Comparison of ENCODE assay signal across 8 cellular contexts in the genomic region with DNA sequence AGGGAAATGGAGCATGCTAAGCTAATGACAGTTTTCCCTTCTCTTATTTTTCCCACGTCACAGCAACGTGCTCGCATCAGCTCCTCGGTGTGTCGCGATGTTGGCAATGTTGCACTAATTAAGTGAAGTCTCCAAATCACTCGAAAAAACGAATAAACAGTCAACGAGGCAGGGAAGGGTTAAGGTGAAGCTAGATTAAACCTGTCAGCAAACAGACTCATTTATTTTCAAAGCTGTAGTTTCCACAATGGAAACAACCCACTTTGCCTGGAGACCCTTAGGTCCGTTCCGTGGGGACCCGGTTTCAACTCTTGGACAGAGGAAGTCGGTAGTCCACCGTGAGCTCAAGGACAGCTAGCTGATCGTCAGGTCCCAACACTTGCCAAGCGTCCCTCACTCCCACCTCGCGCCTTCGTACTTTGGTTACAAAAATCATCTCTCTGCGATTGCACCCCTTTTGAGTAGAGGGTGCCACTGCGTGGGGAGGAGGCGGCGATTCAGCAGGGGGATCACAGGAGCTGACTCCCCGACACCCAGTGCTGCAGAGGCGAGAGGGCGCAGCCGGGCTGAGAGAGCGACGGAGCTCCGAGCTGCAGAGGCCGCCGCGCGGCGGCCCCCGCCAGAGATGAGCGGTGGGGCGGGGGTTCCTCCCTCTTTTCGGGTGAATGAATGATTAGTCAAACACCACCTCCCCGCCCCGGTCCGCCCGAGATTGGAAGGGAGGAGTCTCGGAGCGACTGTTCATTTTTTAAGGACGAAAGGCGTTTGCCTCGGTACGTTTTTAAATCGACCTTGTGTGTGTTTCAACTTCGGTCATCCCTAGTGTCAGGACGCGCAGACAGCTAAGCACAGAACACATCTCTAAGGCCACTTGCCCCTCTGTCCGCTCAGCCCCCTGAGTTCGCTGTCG. TPM values are rescaled to one million over a fixed set of nuclear protein-coding genes. Genes with fewer than 3 reads are reported as not detected.
DNase-seq lines count a peak whose midpoint lies in the region; ATAC-seq and TF ChIP-seq lines count a peak whose summit lies in the region.

No MANE protein-coding gene starts in this region.

- ATAC-seq in HG02571 (IDR thresholded peaks at IDR 0.05; ENCODE audit: unreplicated experiment): no peak
- no peak for ATAC-seq in HG03097 (IDR thresholded peaks at IDR 0.05; ENCODE audit: low FRiP score, unreplicated experiment)

- H3K36me3 Mint-ChIP-seq in activated T-helper 2 cell treated with anti-CD3 and anti-CD28 coated beads, Interferon-gamma antibody, Interleukin-2, Interleukin-4, amounts not matched to agents 10 μg/mL and 5 μg/mL and 100 μg/mL, durations not matched to agents 14 hours and 24 hours and 36 hours (ENCODE audit: low read depth): no peaks in the 10 kb centered on the region

- no peaks in the 10 kb centered on the region for H3K27me3 ChIP-seq in cardiac muscle cell

- peak overlapping the region; percentile 95 for H3K27ac ChIP-seq in cardiac muscle cell

- H3K4me1 ChIP-seq in ES-I3 (ENCODE audit: insufficient read depth, low read length): peaks cover 8% of the 10 kb centered on the region; the same call in 1 of the 2 replicates
- H3K4me1 ChIP-seq in cardiac muscle cell (ENCODE audit: low read depth): peaks cover 25% of the 10 kb centered on the region

- H3K36me3 ChIP-seq in ES-I3 (ENCODE audit: insufficient read depth, low read length) (no peaks in the 10 kb centered on the region), cardiac muscle cell (no peaks in the 10 kb centered on the region)

- H3K4me3 Mint-ChIP-seq in activated T-helper 2 cell treated with anti-CD3 and anti-CD28 coated beads, Interferon-gamma antibody, Interleukin-2, Interleukin-4, amounts not matched to agents 10 μg/mL and 5 μg/mL and 100 μg/mL, durations not matched to agents 14 hours and 24 hours and 36 hours (ENCODE audit: low read depth): peak overlapping the region; percentile 62

- DNase-seq in HS-5 (ENCODE audit: low read depth): peak; percentile 75
- DNase-seq in activated T-helper 2 cell treated with anti-CD3 and anti-CD28 coated beads, Interferon-gamma antibody, Interleukin-2, Interleukin-4, amounts not matched to agents 10 μg/mL and 5 μg/mL and 100 μg/mL, durations not matched to agents 14 hours and 24 hours and 36 hours (ENCODE audit: low spot score): no peak
- peak; percentile 72 to 74 for DNase-seq in cardiac muscle cell (ENCODE audit: low read depth in 1 of 2, low spot score in 1 of 2)
- peak in 48 of 56 donors; percentile 5 to 81 (median 53) for DNase-seq in nucleus accumbens (lab: John Stamatoyannopoulos, UW)
- no peak for DNase-seq in effector CD4-positive, alpha-beta T cell

- H3K9me3 ChIP-seq in ES-I3 (ENCODE audit: control insufficient read depth, insufficient read depth, low read length) (no peaks in the 10 kb centered on the region), cardiac muscle cell (ENCODE audit: low read depth) (no peaks in the 10 kb centered on the region)

- peak overlapping the region; percentile 97 for H3K4me3 ChIP-seq in cardiac muscle cell

- intact Hi-C loops in activated T-helper 2 cell treated with anti-CD3 and anti-CD28 coated beads, Interferon-gamma antibody, Interleukin-2, Interleukin-4, amounts not matched to agents 10 μg/mL and 5 μg/mL and 100 μg/mL, durations not matched to agents 14 hours and 24 hours and 36 hours (cut with micrococcal nuclease): no loop called here

- H3K27me3 Mint-ChIP-seq in activated T-helper 2 cell treated with anti-CD3 and anti-CD28 coated beads, Interferon-gamma antibody, Interleukin-2, Interleukin-4, amounts not matched to agents 10 μg/mL and 5 μg/mL and 100 μg/mL, durations not matched to agents 14 hours and 24 hours and 36 hours (ENCODE audit: low read depth): peaks cover 58% of the 10 kb centered on the region

- H3K9ac ChIP-seq in ES-I3 (ENCODE audit: low read depth, low read length): peak overlapping the region; percentile 56; the same call in 1 of the 2 replicates

- peaks cover 3% of the 10 kb centered on the region for H3K4me1 Mint-ChIP-seq in activated T-helper 2 cell treated with anti-CD3 and anti-CD28 coated beads, Interferon-gamma antibody, Interleukin-2, Interleukin-4, amounts not matched to agents 10 μg/mL and 5 μg/mL and 100 μg/mL, durations not matched to agents 14 hours and 24 hours and 36 hours (ENCODE audit: low read depth)

- H3K9me3 Mint-ChIP-seq in activated T-helper 2 cell treated with anti-CD3 and anti-CD28 coated beads, Interferon-gamma antibody, Interleukin-2, Interleukin-4, amounts not matched to agents 10 μg/mL and 5 μg/mL and 100 μg/mL, durations not matched to agents 14 hours and 24 hours and 36 hours: no peaks in the 10 kb centered on the region

- no peak for TF ChIP-seq CTCF in cardiac muscle cell (IDR thresholded peaks at IDR 0.05; ENCODE audit: low read depth, low read length)

- no peak overlapping the region for H3K27ac Mint-ChIP-seq in activated T-helper 2 cell treated with anti-CD3 and anti-CD28 coated beads, Interferon-gamma antibody, Interleukin-2, Interleukin-4, amounts not matched to agents 10 μg/mL and 5 μg/mL and 100 μg/mL, durations not matched to agents 14 hours and 24 hours and 36 hours

RNA-seq across cellular contexts. Expression of gene BMPER, which starts 1.3 kb away (rescaled TPM):
- total RNA-seq in activated T-helper 2 cell treated with anti-CD3 and anti-CD28 coated beads, Interferon-gamma antibody, Interleukin-2, Interleukin-4, amounts not matched to agents 10 μg/mL and 5 μg/mL and 100 μg/mL, durations not matched to agents 14 hours and 24 hours and 36 hours: not detected in 2 replicates
- total RNA-seq in cardiac muscle cell: 55.1 and 138 TPM in 2 replicates
- polyA plus RNA-seq in cardiac muscle cell: 53.6 and 95.3 TPM in 2 replicates

Comparison
In these comparisons a context has a peak if more than half of its experiments do, and no peak if none do; other contexts are left out.
1. DNase-seq: peak in HS-5 (single experiment), cardiac muscle cell (2 of 2) and nucleus accumbens (48 of 56); none in activated T-helper 2 cell treated with anti-CD3 and anti-CD28 coated beads, Interferon-gamma antibody, Interleukin-2, Interleukin-4, amounts not matched to agents 10 μg/mL and 5 μg/mL and 100 μg/mL, durations not matched to agents 14 hours and 24 hours and 36 hours (single experiment) and effector CD4-positive, alpha-beta T cell (single experiment).
2. RNA of gene BMPER, which starts 1.3 kb away (total RNA-seq): 55.1 to 138 TPM in cardiac muscle cell; not detected in activated T-helper 2 cell treated with anti-CD3 and anti-CD28 coated beads, Interferon-gamma antibody, Interleukin-2, Interleukin-4, amounts not matched to agents 10 μg/mL and 5 μg/mL and 100 μg/mL, durations not matched to agents 14 hours and 24 hours and 36 hours; every median in the first group is over 10 times any median in the second.